In the genomic region with DNA sequence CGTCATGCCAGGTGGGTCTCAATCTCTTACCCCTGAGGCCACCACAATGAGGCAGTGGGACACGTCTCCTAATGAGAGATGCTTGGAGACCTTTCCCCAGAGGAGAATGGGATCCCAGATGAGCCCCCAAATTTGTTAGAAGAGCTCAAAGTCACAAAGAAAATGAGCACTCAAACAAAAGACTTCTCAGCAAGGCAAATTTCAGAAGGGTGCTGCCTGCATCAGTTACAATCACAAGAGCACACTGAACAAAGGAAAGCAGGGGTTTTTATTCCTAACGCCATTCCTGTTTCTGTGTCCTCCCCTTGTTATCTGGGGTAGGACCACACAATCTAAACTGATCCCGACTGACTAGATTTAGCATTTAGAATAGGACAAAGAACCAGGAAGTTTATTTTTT, we compare ENCODE assay signal across 32 cellular contexts.
"Had no signal": no experiment of that assay in that cellular context is flagged by ENCODE, and none has a peak within 500 bp of the region (broad histone marks: within the 10 kb centered on the region; RNA-seq: fewer than 3 reads in every experiment).

No MANE protein-coding gene starts in this region.

- H3K4me2 ChIP-seq: PC-9 had no signal

- H3K36me3 ChIP-seq: adrenal gland, breast epithelium, WERI-Rb-1 had no signal

- H2AFZ ChIP-seq: PC-9 had no signal

- FAIRE-seq: astrocyte, RCC 7860 had no signal

- H3K27me3 ChIP-seq: adrenal gland, body of pancreas, breast epithelium had no signal

- H3K4me1 ChIP-seq: adrenal gland, body of pancreas, breast epithelium had no signal

- ATAC-seq: activated CD8-positive, alpha-beta T cell treated with anti-CD3 and anti-CD28 coated beads for 36 hours; body of pancreas; Right ventricle myocardium inferior had no signal

- DNase-seq: activated CD4-positive, alpha-beta T cell treated with anti-CD3 and anti-CD28 coated beads for 1 hour; activated CD4-positive, alpha-beta T cell treated with anti-CD3 and anti-CD28 coated beads for 48 hours; activated CD4-positive, alpha-beta T cell treated with anti-CD3 and anti-CD28 coated beads, Interleukin-2, amount 50 U/mL, for 4 hours; activated CD4-positive, CD25-positive, alpha-beta regulatory T cell; activated CD8-positive, alpha-beta T cell treated with anti-CD3 and anti-CD28 coated beads for 36 hours; activated gamma-delta T cell; activated naive CD4-positive, alpha-beta T cell treated with Interleukin-2 at 50 U/mL for 16 hours; activated naive CD8-positive, alpha-beta T cell treated with anti-CD3 and anti-CD28 coated beads, Interleukin-2, amount 10 ng/mL, durations not matched to agents 7 days and 5 days; activated T-cell treated with anti-CD3 and anti-CD28 coated beads, Interleukin-2, amount 50 U/mL, for 1 hour; adrenal gland; body of pancreas; MM.1S; MV-4-11; NCI-H1092; NCI-H1436 treated with DMSO at 0.1 percent for 48 hours; NCI-H1694 treated with DMSO at 0.1 percent for 48 hours; NCI-H2029; NCI-H345; NCI-H524 treated with DMSO at 0.1 percent for 48 hours; NCI-H748 treated with DMSO at 0.1 percent for 48 hours; NK-92 treated with Interleukin-12 subunit alpha and Interleukin-12 subunit beta, amount 100 ng/mL, for 24 hours; PC-9; SW 1271; T-helper 1 cell; T-helper 2 cell; T-helper 9 cell; WERI-Rb-1 had no signal

- H3K4me3 ChIP-seq: adrenal gland, body of pancreas, breast epithelium had no signal

- H3K27ac ChIP-seq: adrenal gland, body of pancreas, breast epithelium, PC-9, RWPE1, WERI-Rb-1 had no signal
